11 cellular contexts compared by ENCODE assay signal in genomic region chr3:195153121-195153520, GRCh38.
DNase-seq lines count a peak whose midpoint lies in the region; ATAC-seq and TF ChIP-seq lines count a peak whose summit lies in the region.
"Had no signal": no experiment of that assay in that cellular context is flagged by ENCODE, and none has a peak within 500 bp of the region (broad histone marks: within the 10 kb centered on the region; RNA-seq: fewer than 3 reads in every experiment).

No MANE protein-coding gene starts in this region.

- H3K27me3 ChIP-seq in GM23338 (ENCODE audit: insufficient read depth) (no peaks in the 10 kb centered on the region), Panc1 (ENCODE audit: control insufficient read depth, insufficient read depth, low read length) (no peaks in the 10 kb centered on the region), left ventricle myocardium inferior (ENCODE audit: low read depth) (no peaks in the 10 kb centered on the region)

- H3K4me3 ChIP-seq in GM23338 (no peak overlapping the region), Panc1 (ENCODE audit: low read depth in 2 of 2, low read length in 2 of 2) (no peak overlapping the region), left ventricle myocardium inferior (no peak overlapping the region)

- no peak for TF ChIP-seq CTCF in GM23338 (conservative IDR thresholded peaks at IDR 0.05; ENCODE audit: low read depth in 2 of 2)
- TF ChIP-seq CTCF in Panc1 (IDR thresholded peaks at IDR 0.05) = no peak
- no peak for TF ChIP-seq CTCF in left ventricle myocardium inferior (IDR thresholded peaks at IDR 0.05; ENCODE audit: borderline replicate concordance)

- peak; percentile 65 for DNase-seq in GM23338 (ENCODE audit: low spot score)
- no peak for DNase-seq in Panc1 (ENCODE audit: low read depth, low spot score)
- no peak for DNase-seq in left ventricle myocardium inferior
- DNase-seq in sciatic nerve (ENCODE audit: low spot score) = no peak
- DNase-seq in activated CD4-positive, alpha-beta T cell treated with anti-CD3 and anti-CD28 coated beads for 1 hour = no peak
- DNase-seq in activated naive CD4-positive, alpha-beta T cell treated with anti-CD3 and anti-CD28 coated beads, Interleukin-2, amount 50 U/mL, for 16 hours = no peak
- no peak for DNase-seq in activated naive CD8-positive, alpha-beta T cell treated with anti-CD3 and anti-CD28 coated beads for 36 hours
- DNase-seq: activated T-cell treated with anti-CD3 and anti-CD28 coated beads, Interleukin-2, amount 50 U/mL, for 4 hours; DMS79 treated with DMSO at 0.1 percent for 48 hours; effector CD8-positive, alpha-beta T cell had no signal

- peaks cover 85% of the 10 kb centered on the region for H3K4me1 Mint-ChIP-seq in GM23338
- peaks cover 44% of the 10 kb centered on the region for H3K4me1 Mint-ChIP-seq in activated naive CD8-positive, alpha-beta T cell treated with anti-CD3 and anti-CD28 coated beads for 36 hours

- H3K36me3 ChIP-seq in GM23338 (ENCODE audit: insufficient read depth) = no peaks in the 10 kb centered on the region
- no peaks in the 10 kb centered on the region for H3K36me3 ChIP-seq in Panc1 (ENCODE audit: control insufficient read depth, insufficient read depth, low read length)
- H3K36me3 ChIP-seq in left ventricle myocardium inferior = no peaks in the 10 kb centered on the region

- H3K79me2 ChIP-seq in GM23338 (replicated peaks; ENCODE audit: insufficient read depth) = peaks cover 18% of the 10 kb centered on the region

- no peak overlapping the region for H3K27ac ChIP-seq in GM23338 (ENCODE audit: low read depth)
- peak overlapping the region; percentile 86 for H3K27ac ChIP-seq in Panc1 (ENCODE audit: low read length)
- H3K27ac ChIP-seq in left ventricle myocardium inferior (replicated peaks) = peak overlapping the region; percentile 92

- peaks cover 4% of the 10 kb centered on the region; the same call in 1 of the 3 replicates for H3K36me3 Mint-ChIP-seq in GM23338 (ENCODE audit: low read depth)
- H3K36me3 Mint-ChIP-seq in activated naive CD8-positive, alpha-beta T cell treated with anti-CD3 and anti-CD28 coated beads for 36 hours = peaks cover 10% of the 10 kb centered on the region

- no peaks in the 10 kb centered on the region for H3K9me2 ChIP-seq in GM23338 (ENCODE audit: insufficient read depth)

- H3K4me2 ChIP-seq in GM23338 = peak overlapping the region; percentile 22; the same call in 1 of the 2 replicates

- H3K9me3 ChIP-seq in Panc1 (ENCODE audit: control insufficient read depth, insufficient read depth, low read depth, low read length) (no peaks in the 10 kb centered on the region), left ventricle myocardium inferior (replicated peaks) (no peaks in the 10 kb centered on the region)

- no peaks in the 10 kb centered on the region for H4K20me1 ChIP-seq in GM23338 (replicated peaks; ENCODE audit: insufficient read depth)

- no peak overlapping the region for H2AFZ ChIP-seq in GM23338

- no peaks in the 10 kb centered on the region for H3K9me3 Mint-ChIP-seq in GM23338
- H3K9me3 Mint-ChIP-seq in activated naive CD8-positive, alpha-beta T cell treated with anti-CD3 and anti-CD28 coated beads for 36 hours = no peaks in the 10 kb centered on the region
- H3K9me3 Mint-ChIP-seq: activated T-cell treated with anti-CD3 and anti-CD28 coated beads, Interleukin-2, amount 50 U/mL, for 4 hours had no signal

- peaks cover 11% of the 10 kb centered on the region for H3K27me3 Mint-ChIP-seq in GM23338 (ENCODE audit: insufficient read depth, low read depth, poor library complexity)
- no peaks in the 10 kb centered on the region for H3K27me3 Mint-ChIP-seq in activated naive CD8-positive, alpha-beta T cell treated with anti-CD3 and anti-CD28 coated beads for 36 hours

- peak; percentile 40 for ATAC-seq in GM23338
- no peak for ATAC-seq in Panc1
- ATAC-seq in sciatic nerve = peak; percentile 20
- no peak for ATAC-seq in esophagus mucosa
- ATAC-seq: activated T-cell treated with anti-CD3 and anti-CD28 coated beads, Interleukin-2, amount 50 U/mL, for 4 hours had no signal

- intact Hi-C loops in Panc1 (cut with micrococcal nuclease; ENCODE audit: unreplicated experiment) (loop anchor here (10.0 kb wide), 1 partner anchor 102 kb away; no protein-coding TSS in a partner anchor), left ventricle myocardium inferior (cut with micrococcal nuclease) (no loop called here), sciatic nerve (cut with DNase I) (no loop called here)

- H3K4me1 ChIP-seq in GM23338 (ENCODE audit: insufficient read depth) (peaks cover 73% of the 10 kb centered on the region), Panc1 (ENCODE audit: control insufficient read depth, insufficient read depth, low read length) (peaks cover 77% of the 10 kb centered on the region), left ventricle myocardium inferior (peaks cover 96% of the 10 kb centered on the region)

- CTCF ChIA-PET in Panc1 (lab: Charles Lee) = interaction anchor here (0.6 kb wide), 1 partner anchor 400 kb away, joined by 4 read pairs; no protein-coding TSS in a partner anchor

- no peaks in the 10 kb centered on the region; the same call in 1 of the 2 replicates for H3F3A ChIP-seq in GM23338 (replicated peaks; ENCODE audit: low read depth)

- no TSS peak for BruUV-seq in Panc1 (replicated peaks; lab: Mats Ljungman, UMichigan)

- H3K4me3 Mint-ChIP-seq in GM23338 = peak overlapping the region; percentile 47
- H3K4me3 Mint-ChIP-seq in activated naive CD8-positive, alpha-beta T cell treated with anti-CD3 and anti-CD28 coated beads for 36 hours = no peak overlapping the region
- H3K4me3 Mint-ChIP-seq: activated T-cell treated with anti-CD3 and anti-CD28 coated beads, Interleukin-2, amount 50 U/mL, for 4 hours had no signal

- peak overlapping the region; percentile 95 for H3K27ac Mint-ChIP-seq in GM23338
- no peak overlapping the region for H3K27ac Mint-ChIP-seq in activated naive CD8-positive, alpha-beta T cell treated with anti-CD3 and anti-CD28 coated beads for 36 hours

- POLR2A ChIA-PET in Panc1 (lab: Charles Lee) = no interaction called here

- in situ Hi-C loops in Panc1 (cut with HindIII; ENCODE audit: low pct_unique_long_range_greater_than_20kb, low sequenced_read_pairs) = no loop called here

TF ChIP-seq in GM23338, 12 proteins besides CTCF, POLR2A, EP300 and RAD21 (continues in another document):
- TF ChIP-seq POLR2AphosphoS5 (IDR thresholded peaks at IDR 0.05; ENCODE audit: low read depth) (no peak), EZH2phosphoT487 (IDR thresholded peaks at IDR 0.05; ENCODE audit: unreplicated experiment) (no peak), EZH2 (IDR thresholded peaks at IDR 0.05; ENCODE audit: low read depth, unreplicated experiment) (no peak), STAT1 (IDR thresholded peaks at IDR 0.05; ENCODE audit: unreplicated experiment) (no peak), ZNF462 (CRISPR knock-in tag; IDR thresholded peaks at IDR 0.05) (no peak)

Comparison
In these comparisons a context has a peak if more than half of its experiments do, and no peak if none do; other contexts are left out.
1. ATAC-seq: peak in GM23338 (single experiment) and sciatic nerve (single experiment); none in Panc1 (single experiment) and esophagus mucosa (single experiment).